Comparison of ENCODE assay signal across 24 cellular contexts in genomic region chr6:17239260-17239659, GRCh38.
"Had no signal": no experiment of that assay in that cellular context is flagged by ENCODE, and none has a peak within 500 bp of the region (broad histone marks: within the 10 kb centered on the region; RNA-seq: fewer than 3 reads in every experiment).

No MANE protein-coding gene starts in this region.

- H3K27ac ChIP-seq: coronary artery, dorsolateral prefrontal cortex, epithelial cell of prostate, esophagus muscularis mucosa, esophagus squamous epithelium, foreskin keratinocyte, gastrocnemius medialis, gastroesophageal sphincter, heart left ventricle, heart right ventricle had no signal

- H3K4me1 ChIP-seq: esophagus muscularis mucosa, esophagus squamous epithelium, foreskin keratinocyte, gastroesophageal sphincter, heart left ventricle, heart right ventricle had no signal

- H3K9me3 Mint-ChIP-seq: effector memory CD8-positive, alpha-beta T cell had no signal

- H3K36me3 ChIP-seq: esophagus muscularis mucosa, esophagus squamous epithelium, gastrocnemius medialis, gastroesophageal sphincter, heart left ventricle, heart right ventricle had no signal

- ATAC-seq: effector memory CD8-positive, alpha-beta T cell; esophagus mucosa; foreskin keratinocyte; gastroesophageal sphincter; heart left ventricle; heart right ventricle had no signal

- H3K27ac Mint-ChIP-seq: dendritic cell treated with granulocyte-macrophage colony-stimulating factor and Interleukin-4, amounts not matched to agents 40 ng/mL and 50 ng/mL, for 4 days; effector memory CD8-positive, alpha-beta T cell; endodermal cell had no signal

- H3K4me3 ChIP-seq: coronary artery, dorsolateral prefrontal cortex, esophagus muscularis mucosa, esophagus squamous epithelium, gastrocnemius medialis, gastroesophageal sphincter, heart left ventricle, heart right ventricle had no signal

- H3K9me3 ChIP-seq: esophagus squamous epithelium, gastrocnemius medialis had no signal

- H3K27me3 Mint-ChIP-seq: dendritic cell treated with granulocyte-macrophage colony-stimulating factor and Interleukin-4, amounts not matched to agents 40 ng/mL and 50 ng/mL, for 4 days had no signal

- H3K27me3 ChIP-seq: dorsolateral prefrontal cortex, esophagus muscularis mucosa, esophagus squamous epithelium, gastrocnemius medialis, gastroesophageal sphincter, heart left ventricle, heart right ventricle had no signal

- DNase-seq: cortex of kidney; dermis blood vessel endothelial cell; dorsolateral prefrontal cortex; effector CD4-positive, alpha-beta T cell; effector CD8-positive, alpha-beta T cell; effector memory CD4-positive, alpha-beta T cell; effector memory CD8-positive, alpha-beta T cell; endodermal cell; erythroblast; esophagus squamous epithelium; foreskin fibroblast; foreskin keratinocyte; foreskin melanocyte; gastrocnemius medialis; glutamatergic neuron; head of caudate nucleus; heart left ventricle; heart right ventricle had no signal

- H3K4me3 Mint-ChIP-seq: dendritic cell treated with granulocyte-macrophage colony-stimulating factor and Interleukin-4, amounts not matched to agents 40 ng/mL and 50 ng/mL, for 4 days; effector memory CD8-positive, alpha-beta T cell; endodermal cell had no signal
